In genomic region chr5:93915142-93915553, GRCh38 we compare ENCODE assay signal across 1 cellular context.
TF ChIP-seq lines count a peak whose summit lies in the region.

No MANE protein-coding gene starts in this region.

TF ChIP-seq in WTC11, 78 proteins besides CTCF, POLR2A, EP300 and RAD21 (continued from another document):
- TF ChIP-seq ATF6 (CRISPR knock-in tag; IDR thresholded peaks at IDR 0.05): no peak
- no peak for TF ChIP-seq ATF2 (CRISPR knock-in tag; IDR thresholded peaks at IDR 0.05; ENCODE audit: borderline replicate concordance, low read depth)
- TF ChIP-seq USF2 (CRISPR knock-in tag; IDR thresholded peaks at IDR 0.05): no peak
